Comparison of ENCODE assay signal across 25 cellular contexts in genomic region chr15:68809517-68809916, GRCh38. TPM values are rescaled to one million over a fixed set of nuclear protein-coding genes. Genes with fewer than 3 reads are reported as not detected.
A peak's percentile ranks its signal among the peaks of the same experiment; 100 is the strongest.
DNase-seq lines count a peak whose midpoint lies in the region; ATAC-seq and TF ChIP-seq lines count a peak whose summit lies in the region.
"Had no signal": no experiment of that assay in that cellular context is flagged by ENCODE, and none has a peak within 500 bp of the region (broad histone marks: within the 10 kb centered on the region; RNA-seq: fewer than 3 reads in every experiment).

No MANE protein-coding gene starts in this region.

- H3K4me1 Mint-ChIP-seq in activated T-helper 17 cell treated with anti-CD3 and anti-CD28 coated beads, Interleukin-2, amount 50 U/mL, for 72 hours: peaks cover 52% of the 10 kb centered on the region
- peaks cover 85% of the 10 kb centered on the region for H3K4me1 Mint-ChIP-seq in stimulated activated memory B cell treated with anti-CD40 and anti-IgM and Interleukin-4, amounts not matched to agents 10 μg/mL and 1 μg/mL and 100 μg/mL, for 72 hours
- H3K4me1 Mint-ChIP-seq in GM23338: peaks cover 73% of the 10 kb centered on the region

- H3K27me3 Mint-ChIP-seq in activated T-helper 17 cell treated with anti-CD3 and anti-CD28 coated beads, Interleukin-2, amount 50 U/mL, for 72 hours: no peaks in the 10 kb centered on the region
- no peaks in the 10 kb centered on the region for H3K27me3 Mint-ChIP-seq in stimulated activated memory B cell treated with anti-CD40 and anti-IgM and Interleukin-4, amounts not matched to agents 10 μg/mL and 1 μg/mL and 100 μg/mL, for 72 hours
- peaks cover 6% of the 10 kb centered on the region for H3K27me3 Mint-ChIP-seq in GM23338 (ENCODE audit: insufficient read depth, low read depth, poor library complexity)
- H3K27me3 Mint-ChIP-seq: activated CD4-positive, alpha-beta memory T cell treated with anti-CD3 and anti-CD28 coated beads for 36 hours; IgD-negative memory B cell had no signal

- peaks cover 76% of the 10 kb centered on the region for H3K36me3 Mint-ChIP-seq in activated T-helper 17 cell treated with anti-CD3 and anti-CD28 coated beads, Interleukin-2, amount 50 U/mL, for 72 hours (ENCODE audit: low read depth)
- H3K36me3 Mint-ChIP-seq in stimulated activated memory B cell treated with anti-CD40 and anti-IgM and Interleukin-4, amounts not matched to agents 10 μg/mL and 1 μg/mL and 100 μg/mL, for 72 hours: peaks cover 39% of the 10 kb centered on the region
- peaks cover 27% of the 10 kb centered on the region for H3K36me3 Mint-ChIP-seq in GM23338 (ENCODE audit: low read depth)
- H3K36me3 Mint-ChIP-seq: IgD-negative memory B cell had no signal

- no peak for ATAC-seq in Right ventricle myocardium superior (ENCODE audit: poor library complexity)
- no peak for ATAC-seq in activated T-helper 17 cell treated with anti-CD3 and anti-CD28 coated beads, Interleukin-2, amount 50 U/mL, for 72 hours (replicated peaks)
- ATAC-seq in left lobe of liver: no peak
- no peak for ATAC-seq in stimulated activated memory B cell treated with anti-CD40 and anti-IgM and Interleukin-4, amounts not matched to agents 10 μg/mL and 1 μg/mL and 100 μg/mL, for 72 hours
- ATAC-seq in HG03280 (IDR thresholded peaks at IDR 0.05; ENCODE audit: unreplicated experiment): no peak
- ATAC-seq in GM23338: no peak
- ATAC-seq: activated CD4-positive, CD25-positive, alpha-beta regulatory T cell treated with anti-CD3 and anti-CD28 coated beads, Interleukin-2, amount 50 U/mL, for 24 hours; HCT116; Right ventricle myocardium inferior; SK-N-SH treated with all-trans-retinoic acid at 6 μM for 48 hours had no signal

- H3K4me2 ChIP-seq in GM23338: no peak overlapping the region

- H3K36me3 ChIP-seq in right atrium auricular region (no peaks in the 10 kb centered on the region), GM23338 (ENCODE audit: insufficient read depth) (no peaks in the 10 kb centered on the region)
- H3K36me3 ChIP-seq: left ventricle myocardium inferior had no signal

- no peaks in the 10 kb centered on the region for H3F3A ChIP-seq in GM23338 (replicated peaks; ENCODE audit: low read depth)

- no peak overlapping the region for H2AFZ ChIP-seq in GM23338

- H3K79me2 ChIP-seq in GM23338 (replicated peaks; ENCODE audit: insufficient read depth): peaks cover 100% of the 10 kb centered on the region

- intact Hi-C loops in Right ventricle myocardium superior (cut with DNase I): no loop called here

- no peak overlapping the region for H3K4me3 Mint-ChIP-seq in activated T-helper 17 cell treated with anti-CD3 and anti-CD28 coated beads, Interleukin-2, amount 50 U/mL, for 72 hours
- no peak overlapping the region for H3K4me3 Mint-ChIP-seq in stimulated activated memory B cell treated with anti-CD40 and anti-IgM and Interleukin-4, amounts not matched to agents 10 μg/mL and 1 μg/mL and 100 μg/mL, for 72 hours
- H3K4me3 Mint-ChIP-seq in GM23338: no peak overlapping the region
- H3K4me3 Mint-ChIP-seq: activated CD4-positive, alpha-beta memory T cell treated with anti-CD3 and anti-CD28 coated beads for 36 hours; IgD-negative memory B cell; T-helper 1 cell treated with Interleukin-12 subunit alpha and Interleukin-12 subunit beta and Interleukin-4 antibody, amounts not matched to agents 30 μg/mL and 1 μg/mL, for 36 hours had no signal

- no peaks in the 10 kb centered on the region for H3K9me3 Mint-ChIP-seq in activated T-helper 17 cell treated with anti-CD3 and anti-CD28 coated beads, Interleukin-2, amount 50 U/mL, for 72 hours
- no peaks in the 10 kb centered on the region for H3K9me3 Mint-ChIP-seq in stimulated activated memory B cell treated with anti-CD40 and anti-IgM and Interleukin-4, amounts not matched to agents 10 μg/mL and 1 μg/mL and 100 μg/mL, for 72 hours
- H3K9me3 Mint-ChIP-seq in GM23338: no peaks in the 10 kb centered on the region
- H3K9me3 Mint-ChIP-seq: activated CD4-positive, alpha-beta memory T cell treated with anti-CD3 and anti-CD28 coated beads for 36 hours; IgD-negative memory B cell; T-helper 1 cell treated with Interleukin-12 subunit alpha and Interleukin-12 subunit beta and Interleukin-4 antibody, amounts not matched to agents 30 μg/mL and 1 μg/mL, for 36 hours had no signal

- H3K9me2 ChIP-seq in GM23338 (ENCODE audit: insufficient read depth): no peaks in the 10 kb centered on the region

- H3K9me3 ChIP-seq in right atrium auricular region: no peaks in the 10 kb centered on the region
- H3K9me3 ChIP-seq: left ventricle myocardium inferior had no signal

- no peak overlapping the region for H3K4me3 ChIP-seq in right atrium auricular region
- no peak overlapping the region for H3K4me3 ChIP-seq in GM23338
- H3K4me3 ChIP-seq: left ventricle myocardium inferior had no signal

- peaks cover 92% of the 10 kb centered on the region for H4K20me1 ChIP-seq in GM23338 (replicated peaks; ENCODE audit: insufficient read depth)

- TF ChIP-seq CTCF in right atrium auricular region (IDR thresholded peaks at IDR 0.05) (no peak), GM23338 (conservative IDR thresholded peaks at IDR 0.05; ENCODE audit: low read depth in 2 of 2) (no peak)

- peak; percentile 23 for DNase-seq in right atrium auricular region (ENCODE audit: low spot score)
- no peak for DNase-seq in Right ventricle myocardium superior
- DNase-seq in left lobe of liver (ENCODE audit: low spot score): peak; percentile 11
- no peak for DNase-seq in GM19240 (ENCODE audit: insufficient read length, low spot score)
- DNase-seq in GM23338 (ENCODE audit: low spot score): no peak
- DNase-seq: activated CD4-positive, alpha-beta memory T cell treated with anti-CD3 and anti-CD28 coated beads for 36 hours; activated naive CD4-positive, alpha-beta T cell treated with anti-CD3 and anti-CD28 coated beads, Interleukin-2, amount 50 U/mL, for 16 hours; activated T-cell treated with anti-CD3 and anti-CD28 coated beads, Interleukin-2, amount 50 U/mL, for 1 hour; Calu3; DMS79; effector CD8-positive, alpha-beta T cell; left ventricle myocardium inferior; NCI-H146; NCI-H2107; stimulated activated naive CD4-positive, alpha-beta T cell had no signal

- peaks cover 0 to 88% of the 10 kb centered on the region in 2 donors for H3K4me1 ChIP-seq in right atrium auricular region
- H3K4me1 ChIP-seq in GM23338 (ENCODE audit: insufficient read depth): peaks cover 52% of the 10 kb centered on the region

- peak overlapping the region; percentile 9 for H3K27ac Mint-ChIP-seq in activated T-helper 17 cell treated with anti-CD3 and anti-CD28 coated beads, Interleukin-2, amount 50 U/mL, for 72 hours
- H3K27ac Mint-ChIP-seq in stimulated activated memory B cell treated with anti-CD40 and anti-IgM and Interleukin-4, amounts not matched to agents 10 μg/mL and 1 μg/mL and 100 μg/mL, for 72 hours: peak overlapping the region; percentile 13
- H3K27ac Mint-ChIP-seq in GM23338: no peak overlapping the region
- H3K27ac Mint-ChIP-seq: activated CD4-positive, alpha-beta memory T cell treated with anti-CD3 and anti-CD28 coated beads for 36 hours; T-helper 1 cell treated with Interleukin-12 subunit alpha and Interleukin-12 subunit beta and Interleukin-4 antibody, amounts not matched to agents 30 μg/mL and 1 μg/mL, for 36 hours had no signal

- H3K27ac ChIP-seq in right atrium auricular region: no peak overlapping the region
- no peak overlapping the region for H3K27ac ChIP-seq in GM23338 (ENCODE audit: low read depth)
- H3K27ac ChIP-seq: C4-2B had no signal

- H3K27me3 ChIP-seq in right atrium auricular region (no peaks in the 10 kb centered on the region), GM23338 (ENCODE audit: insufficient read depth) (no peaks in the 10 kb centered on the region)

TF ChIP-seq in GM23338, 12 proteins besides CTCF, POLR2A, EP300 and RAD21 (continues in another document):
- no peak for TF ChIP-seq EZH2 (IDR thresholded peaks at IDR 0.05; ENCODE audit: low read depth, unreplicated experiment)
- TF ChIP-seq NANOG (IDR thresholded peaks at IDR 0.05; ENCODE audit: borderline replicate concordance): no peak

RNA-seq across cellular contexts. Expression of gene ANP32A, which starts 11.2 kb away (rescaled TPM):
- 10 to 100 TPM; 60.9 to 69.2 TPM for total RNA-seq in right atrium auricular region
- total RNA-seq in Right ventricle myocardium superior: 118 TPM
- total RNA-seq in activated T-helper 17 cell treated with anti-CD3 and anti-CD28 coated beads, Interleukin-2, amount 50 U/mL, for 72 hours: 100 to 1,000 TPM; 130 to 221 TPM
- total RNA-seq in left lobe of liver: 41.5 TPM
- 190 and 204 TPM in 2 replicates for total RNA-seq in GM23338 (2014; rRNA removed; shearing (Covaris generic))
- 291 and 304 TPM in 2 replicates for polyA plus RNA-seq in GM23338 (2016; fragmentation: Nextera tagmentation; extraction: Ambion mirVana)

Comparison
In these comparisons a context has a peak if more than half of its experiments do, and no peak if none do; other contexts are left out.
1. DNase-seq: peak in right atrium auricular region (single experiment) and left lobe of liver (single experiment); none in Right ventricle myocardium superior (single experiment), GM19240 (single experiment) and GM23338 (single experiment).